ENCODE assay signal across 1 cellular context in the genomic region with DNA sequence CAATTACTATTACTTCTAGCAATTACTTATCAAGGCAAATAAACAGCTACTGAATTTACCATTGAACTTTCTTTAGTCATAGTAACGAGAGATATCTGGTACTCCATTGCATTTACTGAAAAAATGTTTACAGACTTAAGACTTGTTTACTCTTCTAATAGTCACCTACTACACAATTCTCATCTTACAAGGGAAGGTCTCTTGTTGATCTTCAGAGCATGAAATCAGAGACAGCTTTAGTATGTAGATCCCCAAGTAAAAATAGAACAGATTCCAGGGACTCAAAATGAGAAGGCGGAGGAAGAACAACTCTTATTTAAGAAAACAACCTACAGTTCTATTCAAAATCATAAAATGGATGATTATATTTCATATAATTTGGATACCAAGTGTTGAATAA.
TF ChIP-seq lines count a peak whose summit lies in the region.

No MANE protein-coding gene starts in this region.

TF ChIP-seq in A549, 52 proteins besides CTCF, POLR2A, EP300 and RAD21 (continued from another document):
- TF ChIP-seq, protein P1, sequence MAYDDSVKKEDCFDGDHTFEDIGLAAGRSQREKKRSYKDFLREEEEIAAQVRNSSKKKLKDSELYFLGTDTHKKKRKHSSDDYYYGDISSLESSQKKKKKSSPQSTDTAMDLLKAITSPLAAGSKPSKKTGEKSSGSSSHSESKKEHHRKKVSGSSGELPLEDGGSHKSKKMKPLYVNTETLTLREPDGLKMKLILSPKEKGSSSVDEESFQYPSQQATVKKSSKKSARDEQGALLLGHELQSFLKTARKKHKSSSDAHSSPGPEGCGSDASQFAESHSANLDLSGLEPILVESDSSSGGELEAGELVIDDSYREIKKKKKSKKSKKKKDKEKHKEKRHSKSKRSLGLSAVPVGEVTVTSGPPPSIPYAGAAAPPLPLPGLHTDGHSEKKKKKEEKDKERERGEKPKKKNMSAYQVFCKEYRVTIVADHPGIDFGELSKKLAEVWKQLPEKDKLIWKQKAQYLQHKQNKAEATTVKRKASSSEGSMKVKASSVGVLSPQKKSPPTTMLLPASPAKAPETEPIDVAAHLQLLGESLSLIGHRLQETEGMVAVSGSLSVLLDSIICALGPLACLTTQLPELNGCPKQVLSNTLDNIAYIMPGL (CRISPR knock-in tag; IDR thresholded peaks at IDR 0.05; ENCODE audit: borderline replicate concordance), result no peak
- TF ChIP-seq TFCP2L1 (CRISPR knock-in tag; IDR thresholded peaks at IDR 0.05) (no peak), CEBPB (IDR thresholded peaks at IDR 0.05) (no peak)
- TF ChIP-seq, protein P2, sequence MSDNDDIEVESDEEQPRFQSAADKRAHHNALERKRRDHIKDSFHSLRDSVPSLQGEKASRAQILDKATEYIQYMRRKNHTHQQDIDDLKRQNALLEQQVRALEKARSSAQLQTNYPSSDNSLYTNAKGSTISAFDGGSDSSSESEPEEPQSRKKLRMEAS (IDR thresholded peaks at IDR 0.05), result no peak
